22 cellular contexts compared by ENCODE assay signal in genomic region chr17:75064040-75064439, GRCh38. TPM values are rescaled to one million over a fixed set of nuclear protein-coding genes. Genes with fewer than 3 reads are reported as not detected.
DNase-seq lines count a peak whose midpoint lies in the region; ATAC-seq, FAIRE-seq and TF ChIP-seq lines count a peak whose summit lies in the region.
"Had no signal": no experiment of that assay in that cellular context is flagged by ENCODE, and none has a peak within 500 bp of the region (broad histone marks: within the 10 kb centered on the region; RNA-seq: fewer than 3 reads in every experiment).

No MANE protein-coding gene starts in this region.

- in situ Hi-C loops in mammary epithelial cell (cut with MboI; ENCODE audit: low sequenced_read_pairs in 2 of 2): no loop called here

- intact Hi-C loops in MCF 10A (cut with micrococcal nuclease) (no loop called here), mammary epithelial cell (cut with micrococcal nuclease) (no loop called here), endothelial cell of umbilical vein (cut with micrococcal nuclease) (no loop called here)

- H3K4me3 Mint-ChIP-seq in MCF 10A (ENCODE audit: unreplicated experiment): no peak overlapping the region
- no peak overlapping the region for H3K4me3 Mint-ChIP-seq in activated T-helper 17 cell treated with anti-CD3 and anti-CD28 coated beads, Interleukin-2, amount 50 U/mL, for 72 hours
- H3K4me3 Mint-ChIP-seq: GM23338 had no signal

- H3K9me3 Mint-ChIP-seq in MCF 10A (ENCODE audit: unreplicated experiment): no peaks in the 10 kb centered on the region
- H3K9me3 Mint-ChIP-seq in activated T-helper 17 cell treated with anti-CD3 and anti-CD28 coated beads, Interleukin-2, amount 50 U/mL, for 72 hours: no peaks in the 10 kb centered on the region
- H3K9me3 Mint-ChIP-seq: GM23338 had no signal

- H2AFZ ChIP-seq in mammary epithelial cell (ENCODE audit: low read depth, low read length): no peak overlapping the region
- H2AFZ ChIP-seq in endothelial cell of umbilical vein (ENCODE audit: low read depth, low read length): no peak overlapping the region
- H2AFZ ChIP-seq: GM23338 had no signal

- H3K27ac ChIP-seq in mammary epithelial cell (ENCODE audit: insufficient read depth, low read depth, low read length): no peak overlapping the region
- H3K27ac ChIP-seq in endothelial cell of umbilical vein (ENCODE audit: insufficient read depth, low read depth, low read length): no peak overlapping the region
- H3K27ac ChIP-seq: Peyer's patch had no signal

- no peak for FAIRE-seq in endothelial cell of umbilical vein (lab: Jason Lieb, UNC)
- FAIRE-seq: GM12892, GM19239 had no signal

- H3K9me1 ChIP-seq in endothelial cell of umbilical vein (replicated peaks; ENCODE audit: control insufficient read depth, extremely low read depth, insufficient read depth, low read length): no peaks in the 10 kb centered on the region

- dilution Hi-C loops in mammary epithelial cell (cut with HindIII; ENCODE audit: low sequenced_read_pairs): no loop called here
- dilution Hi-C loops in endothelial cell of umbilical vein (cut with MboI; ENCODE audit: extremely low pct_ligation_motif_present, low sequenced_read_pairs): no loop called here

- TF ChIP-seq CTCF in MCF 10A (IDR thresholded peaks at IDR 0.05; ENCODE audit: unreplicated experiment) (no peak), mammary epithelial cell (conservative IDR thresholded peaks at IDR 0.05 in 1 of 2, IDR thresholded peaks at IDR 0.05 in 1 of 2; ENCODE audit: extremely low read depth in 1 of 2, insufficient read depth in 1 of 2, low read depth in 1 of 2, low read length in 2 of 2) (no peak), endothelial cell of umbilical vein (IDR thresholded peaks at IDR 0.05; ENCODE audit: extremely low read depth in 1 of 2, insufficient read depth in 1 of 2, low read depth in 1 of 2, low read length in 2 of 2) (no peak), GM20000 (IDR thresholded peaks at IDR 0.05; ENCODE audit: extremely low read depth, missing control alignments) (no peak)

- H3K36me3 ChIP-seq in mammary epithelial cell (ENCODE audit: insufficient read depth, low read length) (peaks cover 19% of the 10 kb centered on the region), endothelial cell of umbilical vein (ENCODE audit: control insufficient read depth in 2 of 2, extremely low read depth in 1 of 2, insufficient read depth in 2 of 2, low read length in 2 of 2) (peaks cover 8 to 29% of the 10 kb centered on the region in 2 experiments)

- no peaks in the 10 kb centered on the region for H3K27me3 Mint-ChIP-seq in MCF 10A (ENCODE audit: insufficient read depth, unreplicated experiment)
- H3K27me3 Mint-ChIP-seq in activated T-helper 17 cell treated with anti-CD3 and anti-CD28 coated beads, Interleukin-2, amount 50 U/mL, for 72 hours: no peaks in the 10 kb centered on the region

- H3K27me3 ChIP-seq in mammary epithelial cell (ENCODE audit: insufficient read depth, low read length) (no peaks in the 10 kb centered on the region), endothelial cell of umbilical vein (ENCODE audit: control insufficient read depth in 2 of 2, insufficient read depth in 2 of 2, low read length in 2 of 2) (no peaks in the 10 kb centered on the region)
- H3K27me3 ChIP-seq: MG63, Peyer's patch had no signal

- TF ChIP-seq POLR2A in endothelial cell of umbilical vein (IDR thresholded peaks at IDR 0.05; ENCODE audit: low read depth, low read length): no peak

- POLR2A ChIA-PET in MCF 10A (lab: Yijun Ruan, JAX): interaction anchor here (1.5 to 2.0 kb wide), 3 partner anchors 10 to 15 kb away, joined by 5 to 8 read pairs (median 8); no protein-coding TSS in a partner anchor
- POLR2A ChIA-PET in endothelial cell of umbilical vein (lab: Charles Lee): no interaction called here

- H3K4me3 ChIP-seq in mammary epithelial cell (replicated peaks in 1 of 3; ENCODE audit: insufficient read depth in 1 of 3, low read depth in 2 of 3, low read length in 3 of 3): no peak overlapping the region
- no peak overlapping the region for H3K4me3 ChIP-seq in endothelial cell of umbilical vein (replicated peaks in 1 of 3; ENCODE audit: insufficient read depth in 1 of 3, low read depth in 1 of 3, low read length in 3 of 3)
- H3K4me3 ChIP-seq: GM23338, HAP-1, MG63, Peyer's patch had no signal

- H3K36me3 Mint-ChIP-seq in MCF 10A (ENCODE audit: insufficient read depth, unreplicated experiment): peaks cover 36% of the 10 kb centered on the region
- H3K36me3 Mint-ChIP-seq in activated T-helper 17 cell treated with anti-CD3 and anti-CD28 coated beads, Interleukin-2, amount 50 U/mL, for 72 hours (ENCODE audit: low read depth): peaks cover 70% of the 10 kb centered on the region

- H3K9me3 ChIP-seq in mammary epithelial cell (replicated peaks; ENCODE audit: insufficient read depth, low read length): no peaks in the 10 kb centered on the region
- no peaks in the 10 kb centered on the region for H3K9me3 ChIP-seq in endothelial cell of umbilical vein (replicated peaks; ENCODE audit: control insufficient read depth, insufficient read depth, low read length)
- H3K9me3 ChIP-seq: HAP-1, MG63, Peyer's patch had no signal

- no peaks in the 10 kb centered on the region for H4K20me1 ChIP-seq in mammary epithelial cell (ENCODE audit: insufficient read depth, low read length)
- no peaks in the 10 kb centered on the region for H4K20me1 ChIP-seq in endothelial cell of umbilical vein (replicated peaks; ENCODE audit: control insufficient read depth, extremely low read depth, insufficient read depth, low read length)

- WGBS in mammary epithelial cell (ENCODE audit: low coverage, missing lambda C conversion rate): 94% methylated on average over 11 of the region's 11 CpGs

- DNase-seq in MCF 10A (ENCODE audit: unreplicated experiment) (no peak), mammary epithelial cell (no peak), endothelial cell of umbilical vein (ENCODE audit: low read depth, low spot score) (no peak), GM20000 (ENCODE audit: low spot score) (no peak), NCI-H748 (lab: John Stamatoyannopoulos, UW; ENCODE audit: unreplicated experiment) (no peak), activated gamma-delta T cell treated with Interleukin-2 at 50 U/mL for 16 hours (no peak)
- DNase-seq: 8988T, DMS153, DND-41, MG63, NCI-H1105 treated with DMSO at 0.1 percent for 48 hours, NCI-H2029, NCI-H446, NCI-H524 treated with DMSO at 0.1 percent for 48 hours, Peyer's patch, SHP77 treated with DMSO at 0.1 percent for 48 hours had no signal

- no peaks in the 10 kb centered on the region for H3K4me1 Mint-ChIP-seq in MCF 10A (ENCODE audit: insufficient read depth, unreplicated experiment)
- peaks cover 19% of the 10 kb centered on the region for H3K4me1 Mint-ChIP-seq in activated T-helper 17 cell treated with anti-CD3 and anti-CD28 coated beads, Interleukin-2, amount 50 U/mL, for 72 hours
- H3K4me1 Mint-ChIP-seq: GM23338 had no signal

- H3K9ac ChIP-seq in mammary epithelial cell (ENCODE audit: insufficient read depth, low read length) (no peak overlapping the region), endothelial cell of umbilical vein (replicated peaks; ENCODE audit: extremely low read depth, insufficient read depth, low read length) (no peak overlapping the region)

- H3K4me1 ChIP-seq in mammary epithelial cell (ENCODE audit: insufficient read depth, low read length) (no peaks in the 10 kb centered on the region), endothelial cell of umbilical vein (ENCODE audit: control insufficient read depth, extremely low read depth, insufficient read depth, low read length) (peaks cover 6% of the 10 kb centered on the region)
- H3K4me1 ChIP-seq: HAP-1 had no signal

- ATAC-seq in activated T-helper 17 cell treated with anti-CD3 and anti-CD28 coated beads, Interleukin-2, amount 50 U/mL, for 72 hours (replicated peaks): no peak
- ATAC-seq in GM21717 (IDR thresholded peaks at IDR 0.05; ENCODE audit: unreplicated experiment): no peak

- CTCF ChIA-PET in MCF 10A (lab: Yijun Ruan, JAX): interaction anchor here (1.8 to 2.2 kb wide), 2 partner anchors 42 to 50 kb away, joined by 7 to 11 read pairs; no protein-coding TSS in a partner anchor
- CTCF ChIA-PET in mammary epithelial cell (lab: Charles Lee; ENCODE audit: low non-redundant PET): no interaction called here
- CTCF ChIA-PET in endothelial cell of umbilical vein (lab: Charles Lee): interaction anchor here (0.9 to 6.1 kb wide), 4 partner anchors 10 to 50 kb away, joined by 3 to 80 read pairs (median 4); no protein-coding TSS in a partner anchor

- no peaks in the 10 kb centered on the region for H3K79me2 ChIP-seq in mammary epithelial cell (ENCODE audit: insufficient read depth, low read length)
- no peaks in the 10 kb centered on the region for H3K79me2 ChIP-seq in endothelial cell of umbilical vein (ENCODE audit: control insufficient read depth, insufficient read depth, low read length)

- TSS peak; percentile 18 for BruUV-seq in MCF 10A (replicated peaks; lab: Mats Ljungman, UMichigan)
- BruUV-seq in mammary epithelial cell (replicated peaks; lab: Mats Ljungman, UMichigan): no TSS peak
- BruUV-seq in endothelial cell of umbilical vein (replicated peaks; lab: Mats Ljungman, UMichigan): TSS peak; percentile 19

- no peak overlapping the region for H3K4me2 ChIP-seq in mammary epithelial cell (ENCODE audit: insufficient read depth, low read depth, low read length)
- H3K4me2 ChIP-seq in endothelial cell of umbilical vein (ENCODE audit: insufficient read depth, low read length): no peak overlapping the region
- H3K4me2 ChIP-seq: GM23338 had no signal

- no peak overlapping the region for H3K27ac Mint-ChIP-seq in MCF 10A (ENCODE audit: low read depth, unreplicated experiment)
- H3K27ac Mint-ChIP-seq in activated T-helper 17 cell treated with anti-CD3 and anti-CD28 coated beads, Interleukin-2, amount 50 U/mL, for 72 hours: peak overlapping the region; percentile 46
- H3K27ac Mint-ChIP-seq: GM23338 had no signal

RNA-seq across cellular contexts. Expression of gene KCTD2, which starts 17.0 kb away (rescaled TPM):
- total RNA-seq in MCF 10A (2022) (11.9 and 12.8 TPM in 2 replicates), mammary epithelial cell (10 to 100 TPM; 13.7 to 20.5 TPM), endothelial cell of umbilical vein (20.6 and 23.2 TPM in 2 replicates)
- polyA plus RNA-seq in mammary epithelial cell (16.8 TPM), endothelial cell of umbilical vein (24.3 and 24.8 TPM in 2 replicates)
- polyA minus RNA-seq in mammary epithelial cell (26.4 TPM), endothelial cell of umbilical vein (21.9 and 24.0 TPM in 2 replicates)
- total RNA-seq in activated T-helper 17 cell treated with anti-CD3 and anti-CD28 coated beads, Interleukin-2, amount 50 U/mL, for 72 hours: 10 to 100 TPM; 21.3 to 22.1 TPM
- 27.6 and 29.2 TPM in 2 replicates for polyA plus RNA-seq in endothelial cell of umbilical vein (2011; cell fraction: cytosol; rRNA removed)
- polyA plus RNA-seq in endothelial cell of umbilical vein (2011; cell fraction: nucleus; rRNA removed): 19.9 and 20.6 TPM in 2 replicates
- 16.8 and 18.1 TPM in 2 replicates for polyA plus RNA-seq in endothelial cell of umbilical vein (2012)
- 10.5 TPM for polyA minus RNA-seq in endothelial cell of umbilical vein (2011; cell fraction: cytosol; rRNA and poly(A)+ RNA removed)
- polyA minus RNA-seq in endothelial cell of umbilical vein (2011; cell fraction: nucleus; rRNA and poly(A)+ RNA removed): 6.7 and 7.8 TPM in 2 replicates

RNA-seq across cellular contexts. Expression of gene ATP5PD, which starts 17.3 kb away (rescaled TPM):
- 362 and 455 TPM in 2 replicates for total RNA-seq in MCF 10A (2022)
- 100 to 1,000 TPM; 142 to 269 TPM for total RNA-seq in mammary epithelial cell
- polyA plus RNA-seq in mammary epithelial cell: 382 TPM
- polyA minus RNA-seq in mammary epithelial cell: 123 TPM
- total RNA-seq in activated T-helper 17 cell treated with anti-CD3 and anti-CD28 coated beads, Interleukin-2, amount 50 U/mL, for 72 hours: 100 to 1,000 TPM; 164 to 216 TPM
- 200 and 202 TPM in 2 replicates for total RNA-seq in endothelial cell of umbilical vein
- polyA plus RNA-seq in endothelial cell of umbilical vein: 176 and 182 TPM in 2 replicates
- 231 and 268 TPM in 2 replicates for polyA plus RNA-seq in endothelial cell of umbilical vein (2011; cell fraction: cytosol; rRNA removed)
- polyA plus RNA-seq in endothelial cell of umbilical vein (2011; cell fraction: nucleus; rRNA removed): 76.5 and 82.1 TPM in 2 replicates
- 350 and 390 TPM in 2 replicates for polyA plus RNA-seq in endothelial cell of umbilical vein (2012)
- polyA minus RNA-seq in endothelial cell of umbilical vein: 112 and 155 TPM in 2 replicates
- polyA minus RNA-seq in endothelial cell of umbilical vein (2011; cell fraction: cytosol; rRNA and poly(A)+ RNA removed): 118 TPM
- 17.8 and 22.8 TPM in 2 replicates for polyA minus RNA-seq in endothelial cell of umbilical vein (2011; cell fraction: nucleus; rRNA and poly(A)+ RNA removed)

RNA-seq across cellular contexts. Expression of gene SLC16A5, which starts 23.7 kb away (rescaled TPM):
- 26.0 and 33.1 TPM in 2 replicates for total RNA-seq in MCF 10A (2022)
- total RNA-seq in mammary epithelial cell: 1 to 10 TPM; 3.5 to 7.1 TPM
- polyA plus RNA-seq in mammary epithelial cell: 1.6 TPM
- 1.1 TPM for polyA minus RNA-seq in mammary epithelial cell
- 10 to 100 TPM in 1 of 2 donors, 1 to 10 TPM in 1; 5.4 to 14.6 TPM for total RNA-seq in activated T-helper 17 cell treated with anti-CD3 and anti-CD28 coated beads, Interleukin-2, amount 50 U/mL, for 72 hours
- 16.4 and 17.4 TPM in 2 replicates for total RNA-seq in endothelial cell of umbilical vein
- polyA plus RNA-seq in endothelial cell of umbilical vein: 23.3 and 31.9 TPM in 2 replicates
- 12.6 and 16.4 TPM in 2 replicates for polyA plus RNA-seq in endothelial cell of umbilical vein (2011; cell fraction: cytosol; rRNA removed)
- polyA plus RNA-seq in endothelial cell of umbilical vein (2011; cell fraction: nucleus; rRNA removed): 32.6 and 39.1 TPM in 2 replicates
- 8.7 and 13.9 TPM in 2 replicates for polyA plus RNA-seq in endothelial cell of umbilical vein (2012)
- 19.2 and 22.6 TPM in 2 replicates for polyA minus RNA-seq in endothelial cell of umbilical vein
- 22.5 TPM for polyA minus RNA-seq in endothelial cell of umbilical vein (2011; cell fraction: cytosol; rRNA and poly(A)+ RNA removed)
- 10.1 and 15.0 TPM in 2 replicates for polyA minus RNA-seq in endothelial cell of umbilical vein (2011; cell fraction: nucleus; rRNA and poly(A)+ RNA removed)

RNA-seq across cellular contexts. Expression of gene ARMC7, which starts 45.7 kb away (rescaled TPM):
- total RNA-seq in MCF 10A (2022): 9.3 and 13.3 TPM in 2 replicates
- total RNA-seq in mammary epithelial cell: 1 to 10 TPM; 2.8 to 8.3 TPM
- 8.6 TPM for polyA plus RNA-seq in mammary epithelial cell
- polyA minus RNA-seq in mammary epithelial cell: 4.9 TPM
- total RNA-seq in activated T-helper 17 cell treated with anti-CD3 and anti-CD28 coated beads, Interleukin-2, amount 50 U/mL, for 72 hours: 10 to 100 TPM; 10.3 to 14.5 TPM
- total RNA-seq in endothelial cell of umbilical vein: 14.5 and 15.7 TPM in 2 replicates
- 11.8 and 13.1 TPM in 2 replicates for polyA plus RNA-seq in endothelial cell of umbilical vein
- 10.5 and 11.1 TPM in 2 replicates for polyA plus RNA-seq in endothelial cell of umbilical vein (2011; cell fraction: cytosol; rRNA removed)
- 9.3 and 10.0 TPM in 2 replicates for polyA plus RNA-seq in endothelial cell of umbilical vein (2011; cell fraction: nucleus; rRNA removed)
- polyA plus RNA-seq in endothelial cell of umbilical vein (2012): 9.0 and 9.4 TPM in 2 replicates
- 12.7 and 14.1 TPM in 2 replicates for polyA minus RNA-seq in endothelial cell of umbilical vein
- 9.3 TPM for polyA minus RNA-seq in endothelial cell of umbilical vein (2011; cell fraction: cytosol; rRNA and poly(A)+ RNA removed)
- polyA minus RNA-seq in endothelial cell of umbilical vein (2011; cell fraction: nucleus; rRNA and poly(A)+ RNA removed): 3.9 and 7.6 TPM in 2 replicates

RNA-seq across cellular contexts. Expression of gene MRPL58, which starts 51.6 kb away (rescaled TPM):
- 56.5 and 71.2 TPM in 2 replicates for total RNA-seq in MCF 10A (2022)
- total RNA-seq in mammary epithelial cell: 10 to 100 TPM; 22.2 to 43.2 TPM
- polyA plus RNA-seq in mammary epithelial cell: 53.1 TPM
- polyA minus RNA-seq in mammary epithelial cell: 15.8 TPM
- total RNA-seq in activated T-helper 17 cell treated with anti-CD3 and anti-CD28 coated beads, Interleukin-2, amount 50 U/mL, for 72 hours: 10 to 100 TPM; 25.4 to 48.2 TPM
- 38.0 and 38.8 TPM in 2 replicates for total RNA-seq in endothelial cell of umbilical vein
- polyA plus RNA-seq in endothelial cell of umbilical vein: 28.7 and 43.7 TPM in 2 replicates
- polyA plus RNA-seq in endothelial cell of umbilical vein (2011; cell fraction: cytosol; rRNA removed): 44.5 and 44.8 TPM in 2 replicates
- 19.1 and 25.5 TPM in 2 replicates for polyA plus RNA-seq in endothelial cell of umbilical vein (2011; cell fraction: nucleus; rRNA removed)
- polyA plus RNA-seq in endothelial cell of umbilical vein (2012): 33.8 and 38.9 TPM in 2 replicates
- 15.2 and 21.3 TPM in 2 replicates for polyA minus RNA-seq in endothelial cell of umbilical vein
- polyA minus RNA-seq in endothelial cell of umbilical vein (2011; cell fraction: cytosol; rRNA and poly(A)+ RNA removed): 28.6 TPM
- polyA minus RNA-seq in endothelial cell of umbilical vein (2011; cell fraction: nucleus; rRNA and poly(A)+ RNA removed): 4.7 and 5.0 TPM in 2 replicates
